Comparison of ENCODE assay signal across 1 cellular context in genomic region chr12:123044351-123044750, GRCh38.
TF ChIP-seq lines count a peak whose summit lies in the region.

No MANE protein-coding gene starts in this region.

TF ChIP-seq in K562, 482 proteins besides CTCF, POLR2A, EP300 and RAD21 (continued from another document):
- TF ChIP-seq SFPQ (IDR thresholded peaks at IDR 0.05; ENCODE audit: low read depth, low read length) (no peak), MEIS2 (IDR thresholded peaks at IDR 0.05; ENCODE audit: partially characterized antibody) (no peak), ZNF311 (CRISPR knock-in tag; IDR thresholded peaks at IDR 0.05) (no peak), IRF9 (tag; IDR thresholded peaks at IDR 0.05) (no peak), CUX1 (CRISPR knock-in tag; IDR thresholded peaks at IDR 0.05) (no peak), BRCA1 (IDR thresholded peaks at IDR 0.05) (no peak), BRCA1 (CRISPR knock-in tag; IDR thresholded peaks at IDR 0.05) (no peak), KDM1A (IDR thresholded peaks at IDR 0.05) (peak; percentile 81 to 83), ADNP (tag; IDR thresholded peaks at IDR 0.05) (no peak), BRD9 (IDR thresholded peaks at IDR 0.05; ENCODE audit: low read depth, partially characterized antibody) (no peak), ATF6 (CRISPR knock-in tag; IDR thresholded peaks at IDR 0.05) (no peak), RCOR1 (IDR thresholded peaks at IDR 0.05; ENCODE audit: borderline replicate concordance in 1 of 2, low read depth in 2 of 2, low read length in 2 of 2) (peak in 1 of 2 experiments; percentile 76; a peak in 2 of 4 replicates)
TF ChIP-seq in K562: peak in this region for 2.
